Comparison of ENCODE assay signal across 27 cellular contexts in the genomic region with DNA sequence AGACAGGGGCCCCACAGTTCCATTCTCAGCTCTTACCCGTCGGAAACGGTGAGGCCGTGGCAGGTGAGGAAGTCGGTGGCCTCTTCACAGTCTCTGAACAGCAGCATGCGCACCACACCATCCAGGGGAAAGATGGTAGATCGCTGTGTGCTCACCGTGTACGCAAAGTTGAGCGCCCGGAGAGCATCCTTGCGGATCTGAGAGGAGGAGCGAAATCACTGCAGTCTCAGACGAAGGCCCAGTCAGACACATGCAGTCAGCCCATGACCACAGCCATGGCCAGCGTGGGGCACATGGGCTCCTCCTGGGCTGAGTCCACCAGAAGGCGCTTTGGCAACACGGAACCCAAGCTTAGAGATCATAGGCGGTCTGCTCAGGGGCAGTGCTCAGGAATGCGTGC.
"Had no signal": no experiment of that assay in that cellular context is flagged by ENCODE, and none has a peak within 500 bp of the region (broad histone marks: within the 10 kb centered on the region; RNA-seq: fewer than 3 reads in every experiment).

No MANE protein-coding gene starts in this region.

- H3K9me3 ChIP-seq: MG63 had no signal

- H3K4me3 Mint-ChIP-seq: activated CD8-positive, alpha-beta memory T cell treated with anti-CD3 and anti-CD28 coated beads, Interleukin-2, amount 10 ng/mL, durations not matched to agents 7 days and 5 days; activated naive CD8-positive, alpha-beta T cell; activated T-cell treated with anti-CD3 and anti-CD28 coated beads, Interleukin-2, amount 50 U/mL, for 24 hours; activated T-helper 1 cell treated with anti-CD3 and anti-CD28 coated beads, Interleukin-12 subunit alpha, Interleukin-12 subunit beta, Interleukin-2, Interleukin-4 antibody, amounts not matched to agents 30 ng/mL and 10 ng/mL and 1 ng/mL, durations not matched to agents 14 hours and 24 hours and 36 hours; IgD-negative memory B cell; T-cell had no signal

- DNase-seq: activated CD4-positive, CD25-positive, alpha-beta regulatory T cell; activated CD8-positive, alpha-beta memory T cell treated with anti-CD3 and anti-CD28 coated beads, Interleukin-2, amount 10 ng/mL, durations not matched to agents 7 days and 5 days; activated effector memory CD4-positive, alpha-beta T cell treated with Interleukin-2 at 50 U/mL for 16 hours; activated naive CD4-positive, alpha-beta T cell; activated T-cell treated with anti-CD3 and anti-CD28 coated beads, Interleukin-2, amount 50 U/mL, for 24 hours; brain microvascular endothelial cell; caudate nucleus; MG63; MV-4-11; NCI-H1092 treated with DMSO at 0.1 percent for 48 hours; NCI-H1417 treated with DMSO at 0.1 percent for 48 hours; NCI-H1694 treated with DMSO at 0.1 percent for 48 hours; NCI-H2029 treated with DMSO at 0.1 percent for 48 hours; NCI-H510A treated with DMSO at 0.1 percent for 48 hours; NCI-H69; PC-3; SHP77 treated with DMSO at 0.1 percent for 48 hours; T-cell; T-helper 2 cell; T1000 had no signal

- H3K4me3 ChIP-seq: MG63, SK-N-MC had no signal

- H3K4me1 Mint-ChIP-seq: activated CD8-positive, alpha-beta memory T cell treated with anti-CD3 and anti-CD28 coated beads, Interleukin-2, amount 10 ng/mL, durations not matched to agents 7 days and 5 days; IgD-negative memory B cell; T-cell had no signal

- H3K9ac ChIP-seq: KMS-11 had no signal

- H3K27me3 ChIP-seq: brain microvascular endothelial cell, MG63 had no signal

- H3K27ac ChIP-seq: brain microvascular endothelial cell, KMS-11, SK-N-MC had no signal

- FAIRE-seq: RCC 7860, TTC549 had no signal

- ATAC-seq: activated CD8-positive, alpha-beta memory T cell treated with anti-CD3 and anti-CD28 coated beads, Interleukin-2, amount 10 ng/mL, durations not matched to agents 7 days and 5 days; PC-3; T-cell had no signal

- H3K27me3 Mint-ChIP-seq: activated CD8-positive, alpha-beta memory T cell treated with anti-CD3 and anti-CD28 coated beads, Interleukin-2, amount 10 ng/mL, durations not matched to agents 7 days and 5 days; activated naive CD8-positive, alpha-beta T cell; activated T-cell treated with anti-CD3 and anti-CD28 coated beads, Interleukin-2, amount 50 U/mL, for 24 hours; IgD-negative memory B cell; T-cell had no signal

- H3K4me2 ChIP-seq: KMS-11 had no signal

- H3K9me3 Mint-ChIP-seq: activated T-cell treated with anti-CD3 and anti-CD28 coated beads, Interleukin-2, amount 50 U/mL, for 24 hours; activated T-helper 1 cell treated with anti-CD3 and anti-CD28 coated beads, Interleukin-12 subunit alpha, Interleukin-12 subunit beta, Interleukin-2, Interleukin-4 antibody, amounts not matched to agents 30 ng/mL and 10 ng/mL and 1 ng/mL, durations not matched to agents 14 hours and 24 hours and 36 hours; IgD-negative memory B cell; T-cell had no signal

- H3K27ac Mint-ChIP-seq: activated CD8-positive, alpha-beta memory T cell treated with anti-CD3 and anti-CD28 coated beads, Interleukin-2, amount 10 ng/mL, durations not matched to agents 7 days and 5 days; activated naive CD8-positive, alpha-beta T cell; activated T-helper 1 cell treated with anti-CD3 and anti-CD28 coated beads, Interleukin-12 subunit alpha, Interleukin-12 subunit beta, Interleukin-2, Interleukin-4 antibody, amounts not matched to agents 30 ng/mL and 10 ng/mL and 1 ng/mL, durations not matched to agents 14 hours and 24 hours and 36 hours; IgD-negative memory B cell; T-cell had no signal
